ENCODE assay signal across 8 cellular contexts in genomic region chr11:114159802-114160588, GRCh38.
A peak's percentile ranks its signal among the peaks of the same experiment; 100 is the strongest.
DNase-seq lines count a peak whose midpoint lies in the region; ATAC-seq and TF ChIP-seq lines count a peak whose summit lies in the region.

No MANE protein-coding gene starts in this region.

- H3K27me3 ChIP-seq in dorsolateral prefrontal cortex (no peaks in the 10 kb centered on the region), lung (ENCODE audit: control insufficient read depth, insufficient read depth) (no peaks in the 10 kb centered on the region)

- ATAC-seq in HG03521 (IDR thresholded peaks at IDR 0.05; ENCODE audit: unreplicated experiment) (peak; percentile 58), lung (ENCODE audit: insufficient read depth, low FRiP score) (peak; percentile 42)
- peak; percentile 96 for ATAC-seq in activated CD8-positive, alpha-beta T cell treated with anti-CD3 and anti-CD28 coated beads, Interleukin-2, amount 10 ng/mL, durations not matched to agents 7 days and 5 days

- peaks cover 0 to 28% of the 10 kb centered on the region in 2 donors for H3K36me3 ChIP-seq in lung (ENCODE audit: control insufficient read depth in 2 of 2, insufficient read depth in 2 of 2, low read length in 2 of 2)

- peak overlapping the region; percentile 58 for H3K4me3 Mint-ChIP-seq in activated CD8-positive, alpha-beta T cell treated with anti-CD3 and anti-CD28 coated beads, Interleukin-2, amount 10 ng/mL, durations not matched to agents 7 days and 5 days

- POLR2A ChIA-PET in activated CD8-positive, alpha-beta T cell treated with anti-CD3 and anti-CD28 coated beads, Interleukin-2, amount 10 ng/mL, durations not matched to agents 7 days and 5 days (lab: Charles Lee) = interaction anchor here (1.2 to 1.9 kb wide), 4 partner anchors 10 to 23 kb away, joined by 3 to 8 read pairs (median 4); no protein-coding TSS in a partner anchor

- peaks cover 65 to 68% of the 10 kb centered on the region in 2 donors for H3K4me1 ChIP-seq in lung (ENCODE audit: control insufficient read depth in 2 of 2, insufficient read depth in 2 of 2, low read length in 2 of 2)

- H3K27me3 Mint-ChIP-seq in activated CD8-positive, alpha-beta T cell treated with anti-CD3 and anti-CD28 coated beads, Interleukin-2, amount 10 ng/mL, durations not matched to agents 7 days and 5 days (ENCODE audit: low read depth) = no peaks in the 10 kb centered on the region

- no peaks in the 10 kb centered on the region for H3K9me3 Mint-ChIP-seq in activated CD8-positive, alpha-beta T cell treated with anti-CD3 and anti-CD28 coated beads, Interleukin-2, amount 10 ng/mL, durations not matched to agents 7 days and 5 days (ENCODE audit: insufficient read depth)

- CTCF ChIA-PET in activated CD8-positive, alpha-beta T cell treated with anti-CD3 and anti-CD28 coated beads, Interleukin-2, amount 10 ng/mL, durations not matched to agents 7 days and 5 days (lab: Charles Lee) = interaction anchor here (0.7 to 5.2 kb wide), 9 partner anchors 9 to 116 kb away, joined by 3 to 25 read pairs (median 5); no protein-coding TSS in a partner anchor

- peak overlapping the region; percentile 97 to 100 (median 100) for H3K27ac ChIP-seq in dorsolateral prefrontal cortex
- H3K27ac ChIP-seq in lung (ENCODE audit: low read depth in 1 of 2, low read length in 1 of 2) = peak overlapping the region; percentile 90 to 98

- peak overlapping the region in 45 of 59 donors; percentile 1 to 48 (median 27) for H3K4me3 ChIP-seq in dorsolateral prefrontal cortex
- no peak overlapping the region for H3K4me3 ChIP-seq in lung

- intact Hi-C loops in dorsolateral prefrontal cortex (cut with DNase I) = loop anchor here in 1 of 2 donors (2.0 kb wide), 1 partner anchor 99 kb away; no protein-coding TSS in a partner anchor

- no peak for TF ChIP-seq CTCF in GM13976 (IDR thresholded peaks at IDR 0.05; ENCODE audit: borderline replicate concordance, control extremely low read depth, extremely low read depth, insufficient read depth, missing control alignments)
- TF ChIP-seq CTCF in dorsolateral prefrontal cortex (IDR thresholded peaks at IDR 0.05 in 54 of 56, conservative IDR thresholded peaks at IDR 0.05 in 2 of 56; ENCODE audit: low read depth in 1 of 56, partially characterized antibody in 56 of 56) = peak in 21 of 56 donors; percentile 5 to 32 (median 19)
- no peak for TF ChIP-seq CTCF in lung (IDR thresholded peaks at IDR 0.05; ENCODE audit: control extremely low read depth, extremely low read depth)

- in situ Hi-C loops in GM13976 (cut with MboI; ENCODE audit: low sequenced_read_pairs, unreplicated experiment) = no loop called here

- peak; percentile 28 for DNase-seq in GM13976 (ENCODE audit: low spot score)
- DNase-seq in NCI-H748 (lab: John Stamatoyannopoulos, UW; ENCODE audit: unreplicated experiment) = peak; percentile 94
- peak; percentile 97 for DNase-seq in activated CD8-positive, alpha-beta T cell treated with anti-CD3 and anti-CD28 coated beads, Interleukin-2, amount 10 ng/mL, durations not matched to agents 7 days and 5 days
- peak; percentile 86 to 97 (median 90) for DNase-seq in dorsolateral prefrontal cortex
- DNase-seq in lung (ENCODE audit: low spot score) = peak; percentile 98
- peak; percentile 80 to 92 (median 89) for DNase-seq in stimulated activated CD4-positive, alpha-beta T cell treated with anti-CD3 and anti-CD28 coated beads, TNF-alpha, amount 100 ng/mL, for 1 hour (ENCODE audit: low read depth in 3 of 3, low spot score in 1 of 3)
- DNase-seq in cortex of kidney (lab: John Stamatoyannopoulos, UW) = no peak

- H3K4me1 Mint-ChIP-seq in activated CD8-positive, alpha-beta T cell treated with anti-CD3 and anti-CD28 coated beads, Interleukin-2, amount 10 ng/mL, durations not matched to agents 7 days and 5 days (ENCODE audit: low read depth) = peaks cover 76% of the 10 kb centered on the region

- peaks cover 20% of the 10 kb centered on the region for H3K36me3 Mint-ChIP-seq in activated CD8-positive, alpha-beta T cell treated with anti-CD3 and anti-CD28 coated beads, Interleukin-2, amount 10 ng/mL, durations not matched to agents 7 days and 5 days (ENCODE audit: low read depth)

- no peaks in the 10 kb centered on the region for H3K9me3 ChIP-seq in lung (ENCODE audit: control insufficient read depth in 2 of 2, insufficient read depth in 1 of 2, low read length in 1 of 2)

- WGBS in lung, 2 donors = 3% methylated on average over 18 of the region's 18 CpGs

- peak overlapping the region; percentile 87 for H3K27ac Mint-ChIP-seq in activated CD8-positive, alpha-beta T cell treated with anti-CD3 and anti-CD28 coated beads, Interleukin-2, amount 10 ng/mL, durations not matched to agents 7 days and 5 days

Comparison
In these comparisons a context has a peak if more than half of its experiments do, and no peak if none do; other contexts are left out.
1. ATAC-seq: peak in every context shown above with its lines; median percentile 96 in activated CD8-positive, alpha-beta T cell treated with anti-CD3 and anti-CD28 coated beads, Interleukin-2, amount 10 ng/mL, durations not matched to agents 7 days and 5 days; 58 in HG03521; 42 in lung.